ENCODE assay signal across 1 cellular context in the genomic region with DNA sequence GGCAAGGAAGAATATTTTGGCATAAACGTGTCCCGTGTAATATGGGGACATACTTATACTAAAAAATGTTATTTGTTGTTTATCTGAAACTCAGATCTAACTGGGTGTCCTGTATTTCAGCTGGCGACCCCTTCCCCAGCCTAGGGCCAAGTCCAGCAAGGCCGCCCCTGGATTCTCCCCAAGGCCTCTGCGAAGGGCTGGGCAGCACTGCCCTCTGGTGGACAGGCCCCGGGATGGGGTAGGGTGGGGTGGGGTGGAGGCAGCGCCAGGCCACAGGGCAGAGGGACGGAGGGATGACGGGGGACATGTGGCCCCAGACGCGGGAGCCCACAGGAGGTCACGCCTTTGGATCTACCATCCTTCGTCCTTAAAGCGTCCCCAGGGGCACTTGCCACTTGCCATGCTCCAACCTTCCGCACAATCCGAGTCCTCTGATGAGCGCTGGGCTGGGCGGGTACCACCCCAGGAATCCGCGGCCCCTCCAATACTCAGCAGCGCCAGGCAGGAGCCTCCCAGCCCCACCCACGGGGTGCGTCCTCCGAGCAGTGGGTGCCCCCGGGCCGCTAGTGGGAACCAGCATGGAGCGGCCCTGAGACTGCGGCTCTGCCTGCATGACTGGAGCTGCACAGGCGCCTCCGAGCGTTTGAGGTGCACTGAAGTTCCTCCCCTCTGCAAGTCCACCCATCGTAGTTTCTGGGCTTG.
TF ChIP-seq lines count a peak whose summit lies in the region.

No MANE protein-coding gene starts in this region.

TF ChIP-seq in HepG2, 621 proteins besides CTCF, POLR2A, EP300 and RAD21 (continued from another document and continues in another):
- TF ChIP-seq NFE2 (CRISPR knock-in tag; IDR thresholded peaks at IDR 0.05) (no peak), MTF1 (CRISPR knock-in tag; IDR thresholded peaks at IDR 0.05) (no peak), ZNF670 (CRISPR knock-in tag; IDR thresholded peaks at IDR 0.05; ENCODE audit: borderline replicate concordance) (no peak), ARID2 (CRISPR knock-in tag; IDR thresholded peaks at IDR 0.05; ENCODE audit: borderline replicate concordance) (no peak), ZSCAN21 (CRISPR knock-in tag; IDR thresholded peaks at IDR 0.05; ENCODE audit: borderline replicate concordance) (no peak), FOSL2 (CRISPR knock-in tag; IDR thresholded peaks at IDR 0.05) (no peak), NBN (conservative IDR thresholded peaks at IDR 0.05) (no peak), ZNF543 (CRISPR knock-in tag; IDR thresholded peaks at IDR 0.05) (no peak), ZNF558 (CRISPR knock-in tag; IDR thresholded peaks at IDR 0.05; ENCODE audit: borderline replicate concordance) (no peak), ESRRA (CRISPR knock-in tag; IDR thresholded peaks at IDR 0.05; ENCODE audit: low read depth) (no peak), ZNF143 (CRISPR knock-in tag; IDR thresholded peaks at IDR 0.05) (no peak), ZNF121 (CRISPR knock-in tag; IDR thresholded peaks at IDR 0.05) (no peak), ZBED4 (CRISPR knock-in tag; IDR thresholded peaks at IDR 0.05; ENCODE audit: borderline replicate concordance) (no peak), PITX1 (CRISPR knock-in tag; IDR thresholded peaks at IDR 0.05) (no peak), ZNF674 (CRISPR knock-in tag; IDR thresholded peaks at IDR 0.05; ENCODE audit: low read depth) (no peak), ISL2 (CRISPR knock-in tag; IDR thresholded peaks at IDR 0.05) (no peak), DR1 (CRISPR knock-in tag; IDR thresholded peaks at IDR 0.05) (no peak), ZSCAN20 (CRISPR knock-in tag; IDR thresholded peaks at IDR 0.05; ENCODE audit: borderline replicate concordance) (no peak), TSC22D2 (CRISPR knock-in tag; IDR thresholded peaks at IDR 0.05; ENCODE audit: borderline replicate concordance) (no peak), HMG20B (CRISPR knock-in tag; conservative IDR thresholded peaks at IDR 0.05) (0 out of 2 replicates have a peak, but pooled peaks have one; percentile 21), ZNF282 (IDR thresholded peaks at IDR 0.05; ENCODE audit: partially characterized antibody) (no peak), YY1 (IDR thresholded peaks at IDR 0.05; ENCODE audit: insufficient read depth, insufficient replicate concordance, low read depth, low read length) (peak; percentile 41), GATAD2A (CRISPR knock-in tag; IDR thresholded peaks at IDR 0.05) (no peak), POGK (CRISPR knock-in tag; conservative IDR thresholded peaks at IDR 0.05) (no peak), MTF2 (CRISPR knock-in tag; IDR thresholded peaks at IDR 0.05; ENCODE audit: borderline replicate concordance) (0 out of 2 replicates have a peak, but pooled peaks have one; percentile 2), NAIF1 (CRISPR knock-in tag; IDR thresholded peaks at IDR 0.05; ENCODE audit: borderline replicate concordance) (no peak), NR2F6 (IDR thresholded peaks at IDR 0.05) (no peak), NR2F6 (CRISPR knock-in tag; IDR thresholded peaks at IDR 0.05) (peak; percentile 20; the same call in 1 of the 2 replicates), XRCC5 (optimal IDR thresholded peaks at IDR 0.05; ENCODE audit: low read length) (peak; percentile 16)
- TF ChIP-seq, protein P1, sequence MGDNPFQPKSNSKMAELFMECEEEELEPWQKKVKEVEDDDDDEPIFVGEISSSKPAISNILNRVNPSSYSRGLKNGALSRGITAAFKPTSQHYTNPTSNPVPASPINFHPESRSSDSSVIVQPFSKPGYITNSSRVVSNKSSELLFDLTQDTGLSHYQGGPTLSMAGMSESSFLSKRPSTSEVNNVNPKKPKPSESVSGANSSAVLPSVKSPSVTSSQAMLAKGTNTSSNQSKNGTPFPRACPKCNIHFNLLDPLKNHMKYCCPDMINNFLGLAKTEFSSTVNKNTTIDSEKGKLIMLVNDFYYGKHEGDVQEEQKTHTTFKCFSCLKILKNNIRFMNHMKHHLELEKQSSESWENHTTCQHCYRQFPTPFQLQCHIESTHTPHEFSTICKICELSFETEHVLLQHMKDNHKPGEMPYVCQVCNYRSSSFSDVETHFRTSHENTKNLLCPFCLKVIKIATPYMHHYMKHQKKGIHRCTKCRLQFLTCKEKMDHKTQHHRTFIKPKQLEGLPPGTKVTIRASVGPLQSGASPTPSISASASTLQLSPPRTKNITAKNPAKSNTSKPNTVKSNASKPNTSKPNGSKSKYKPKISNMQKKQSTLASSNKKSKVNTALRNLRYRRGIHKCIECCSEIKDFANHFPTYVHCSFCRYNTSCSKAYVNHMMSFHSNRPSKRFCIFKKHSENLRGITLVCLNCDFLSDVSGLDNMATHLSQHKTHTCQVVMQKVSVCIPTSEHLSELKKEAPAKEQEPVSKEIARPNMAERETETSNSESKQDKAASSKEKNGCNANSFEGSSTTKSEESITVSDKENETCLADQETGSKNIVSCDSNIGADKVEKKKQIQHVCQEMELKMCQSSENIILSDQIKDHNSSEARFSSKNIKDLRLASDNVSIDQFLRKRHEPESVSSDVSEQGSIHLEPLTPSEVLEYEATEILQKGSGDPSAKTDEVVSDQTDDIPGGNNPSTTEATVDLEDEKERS (CRISPR knock-in tag; IDR thresholded peaks at IDR 0.05): no peak
- TF ChIP-seq, protein P2, sequence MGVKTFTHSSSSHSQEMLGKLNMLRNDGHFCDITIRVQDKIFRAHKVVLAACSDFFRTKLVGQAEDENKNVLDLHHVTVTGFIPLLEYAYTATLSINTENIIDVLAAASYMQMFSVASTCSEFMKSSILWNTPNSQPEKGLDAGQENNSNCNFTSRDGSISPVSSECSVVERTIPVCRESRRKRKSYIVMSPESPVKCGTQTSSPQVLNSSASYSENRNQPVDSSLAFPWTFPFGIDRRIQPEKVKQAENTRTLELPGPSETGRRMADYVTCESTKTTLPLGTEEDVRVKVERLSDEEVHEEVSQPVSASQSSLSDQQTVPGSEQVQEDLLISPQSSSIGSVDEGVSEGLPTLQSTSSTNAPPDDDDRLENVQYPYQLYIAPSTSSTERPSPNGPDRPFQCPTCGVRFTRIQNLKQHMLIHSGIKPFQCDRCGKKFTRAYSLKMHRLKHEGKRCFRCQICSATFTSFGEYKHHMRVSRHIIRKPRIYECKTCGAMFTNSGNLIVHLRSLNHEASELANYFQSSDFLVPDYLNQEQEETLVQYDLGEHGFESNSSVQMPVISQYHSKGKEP (CRISPR knock-in tag; IDR thresholded peaks at IDR 0.05): no peak
- TF ChIP-seq, protein P3, sequence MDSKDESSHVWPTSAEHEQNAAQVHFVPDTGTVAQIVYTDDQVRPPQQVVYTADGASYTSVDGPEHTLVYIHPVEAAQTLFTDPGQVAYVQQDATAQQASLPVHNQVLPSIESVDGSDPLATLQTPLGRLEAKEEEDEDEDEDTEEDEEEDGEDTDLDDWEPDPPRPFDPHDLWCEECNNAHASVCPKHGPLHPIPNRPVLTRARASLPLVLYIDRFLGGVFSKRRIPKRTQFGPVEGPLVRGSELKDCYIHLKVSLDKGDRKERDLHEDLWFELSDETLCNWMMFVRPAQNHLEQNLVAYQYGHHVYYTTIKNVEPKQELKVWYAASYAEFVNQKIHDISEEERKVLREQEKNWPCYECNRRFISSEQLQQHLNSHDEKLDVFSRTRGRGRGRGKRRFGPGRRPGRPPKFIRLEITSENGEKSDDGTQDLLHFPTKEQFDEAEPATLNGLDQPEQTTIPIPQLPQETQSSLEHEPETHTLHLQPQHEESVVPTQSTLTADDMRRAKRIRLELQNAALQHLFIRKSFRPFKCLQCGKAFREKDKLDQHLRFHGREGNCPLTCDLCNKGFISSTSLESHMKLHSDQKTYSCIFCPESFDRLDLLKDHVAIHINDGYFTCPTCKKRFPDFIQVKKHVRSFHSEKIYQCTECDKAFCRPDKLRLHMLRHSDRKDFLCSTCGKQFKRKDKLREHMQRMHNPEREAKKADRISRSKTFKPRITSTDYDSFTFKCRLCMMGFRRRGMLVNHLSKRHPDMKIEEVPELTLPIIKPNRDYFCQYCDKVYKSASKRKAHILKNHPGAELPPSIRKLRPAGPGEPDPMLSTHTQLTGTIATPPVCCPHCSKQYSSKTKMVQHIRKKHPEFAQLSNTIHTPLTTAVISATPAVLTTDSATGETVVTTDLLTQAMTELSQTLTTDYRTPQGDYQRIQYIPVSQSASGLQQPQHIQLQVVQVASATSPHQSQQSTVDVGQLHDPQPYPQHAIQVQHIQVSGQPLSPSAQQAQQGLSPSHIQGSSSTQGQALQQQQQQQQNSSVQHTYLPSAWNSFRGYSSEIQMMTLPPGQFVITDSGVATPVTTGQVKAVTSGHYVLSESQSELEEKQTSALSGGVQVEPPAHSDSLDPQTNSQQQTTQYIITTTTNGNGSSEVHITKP (CRISPR knock-in tag; IDR thresholded peaks at IDR 0.05; ENCODE audit: low read depth): no peak
- TF ChIP-seq, protein P4, sequence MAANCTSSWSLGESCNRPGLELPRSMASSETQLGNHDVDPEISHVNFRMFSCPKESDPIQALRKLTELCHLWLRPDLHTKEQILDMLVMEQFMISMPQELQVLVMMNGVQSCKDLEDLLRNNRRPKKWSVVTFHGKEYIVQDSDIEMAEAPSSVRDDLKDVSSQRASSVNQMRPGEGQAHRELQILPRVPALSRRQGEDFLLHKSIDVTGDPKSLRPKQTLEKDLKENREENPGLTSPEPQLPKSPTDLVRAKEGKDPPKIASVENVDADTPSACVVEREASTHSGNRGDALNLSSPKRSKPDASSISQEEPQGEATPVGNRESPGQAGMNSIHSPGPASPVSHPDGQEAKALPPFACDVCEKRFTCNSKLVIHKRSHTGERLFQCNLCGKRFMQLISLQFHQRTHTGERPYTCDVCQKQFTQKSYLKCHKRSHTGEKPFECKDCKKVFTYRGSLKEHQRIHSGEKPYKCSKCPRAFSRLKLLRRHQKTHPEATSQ (CRISPR knock-in tag; IDR thresholded peaks at IDR 0.05; ENCODE audit: borderline replicate concordance): no peak
- TF ChIP-seq, protein P5, sequence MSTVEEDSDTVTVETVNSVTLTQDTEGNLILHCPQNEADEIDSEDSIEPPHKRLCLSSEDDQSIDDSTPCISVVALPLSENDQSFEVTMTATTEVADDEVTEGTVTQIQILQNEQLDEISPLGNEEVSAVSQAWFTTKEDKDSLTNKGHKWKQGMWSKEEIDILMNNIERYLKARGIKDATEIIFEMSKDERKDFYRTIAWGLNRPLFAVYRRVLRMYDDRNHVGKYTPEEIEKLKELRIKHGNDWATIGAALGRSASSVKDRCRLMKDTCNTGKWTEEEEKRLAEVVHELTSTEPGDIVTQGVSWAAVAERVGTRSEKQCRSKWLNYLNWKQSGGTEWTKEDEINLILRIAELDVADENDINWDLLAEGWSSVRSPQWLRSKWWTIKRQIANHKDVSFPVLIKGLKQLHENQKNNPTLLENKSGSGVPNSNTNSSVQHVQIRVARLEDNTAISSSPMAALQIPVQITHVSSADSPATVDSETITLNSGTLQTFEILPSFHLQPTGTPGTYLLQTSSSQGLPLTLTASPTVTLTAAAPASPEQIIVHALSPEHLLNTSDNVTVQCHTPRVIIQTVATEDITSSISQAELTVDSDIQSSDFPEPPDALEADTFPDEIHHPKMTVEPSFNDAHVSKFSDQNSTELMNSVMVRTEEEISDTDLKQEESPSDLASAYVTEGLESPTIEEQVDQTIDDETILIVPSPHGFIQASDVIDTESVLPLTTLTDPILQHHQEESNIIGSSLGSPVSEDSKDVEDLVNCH (CRISPR knock-in tag; IDR thresholded peaks at IDR 0.05): no peak
